ENCODE assay signal across 25 cellular contexts in the genomic region with DNA sequence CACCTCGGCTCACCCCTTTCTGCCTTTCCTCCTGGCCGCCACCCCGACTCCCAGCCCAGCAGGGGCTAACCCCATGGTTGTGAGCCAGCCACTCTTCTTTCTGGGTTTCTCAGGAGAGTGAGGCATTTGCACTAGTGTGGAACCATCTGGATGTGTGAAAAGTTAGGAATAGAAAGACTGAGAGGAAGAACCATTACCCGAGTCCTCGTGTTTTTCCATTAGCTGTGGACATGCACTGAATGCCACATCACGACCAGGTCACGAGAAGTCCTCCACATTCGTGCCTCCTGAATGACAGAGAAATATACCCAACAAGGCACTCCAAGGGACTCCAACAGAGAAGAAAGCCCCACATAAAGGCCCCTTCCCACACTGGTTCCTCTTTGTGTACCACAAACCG.
"Had no signal": no experiment of that assay in that cellular context is flagged by ENCODE, and none has a peak within 500 bp of the region (broad histone marks: within the 10 kb centered on the region; RNA-seq: fewer than 3 reads in every experiment).

No MANE protein-coding gene starts in this region.

- H3K4me3 ChIP-seq: left lung, lung, mucosa of descending colon, pancreas, prostate gland, smooth muscle cell, testis, transverse colon had no signal

- H3K4me1 ChIP-seq: pancreas, prostate gland, testis had no signal

- DNase-seq: activated CD4-positive, alpha-beta T cell treated with anti-CD3 and anti-CD28 coated beads, Interleukin-2, amount 50 U/mL, for 1 hour; activated CD8-positive, alpha-beta T cell treated with anti-CD3 and anti-CD28 coated beads for 36 hours; activated naive CD8-positive, alpha-beta T cell treated with anti-CD3 and anti-CD28 coated beads, Interleukin-2, amount 50 U/mL, for 24 hours; activated T-cell treated with anti-CD3 and anti-CD28 coated beads, Interleukin-2, amount 50 U/mL, for 4 hours; effector CD8-positive, alpha-beta T cell; kidney glomerular epithelial cell; left lung; mesendoderm; mucosa of descending colon; retina; stimulated activated CD4-positive, alpha-beta T cell treated with anti-CD3 and anti-CD28 coated beads, Interleukin-1b, Interleukin-23, amount 100 ng/mL, for 48 hours; stimulated activated naive CD4-positive, alpha-beta T cell; T-helper 2 cell; testis; transverse colon had no signal

- H3K36me3 Mint-ChIP-seq: activated naive CD4-positive, alpha-beta T cell treated with anti-CD3 and anti-CD28 coated beads, Interleukin-2, amount 50 U/mL, for 24 hours; natural killer cell treated with Interleukin-12 subunit alpha and Interleukin-12 subunit beta and Interleukin-15 and Interleukin-18, amount 100 ng/mL, for 72 hours had no signal

- H3K27me3 ChIP-seq: left lung, pancreas, testis had no signal

- H3K4me3 Mint-ChIP-seq: activated CD8-positive, alpha-beta T cell treated with anti-CD3 and anti-CD28 coated beads for 36 hours; activated naive CD4-positive, alpha-beta T cell treated with anti-CD3 and anti-CD28 coated beads, Interleukin-2, amount 50 U/mL, for 24 hours; activated naive CD8-positive, alpha-beta T cell treated with anti-CD3 and anti-CD28 coated beads, Interleukin-2, amount 50 U/mL, for 24 hours; activated T-cell treated with anti-CD3 and anti-CD28 coated beads, Interleukin-2, amount 50 U/mL, for 4 hours; central memory CD8-positive, alpha-beta T cell; natural killer cell treated with Interleukin-12 subunit alpha and Interleukin-12 subunit beta and Interleukin-15 and Interleukin-18, amount 100 ng/mL, for 72 hours; WTC11 had no signal

- H3K9me3 ChIP-seq: pancreas, prostate gland, testis, transverse colon had no signal

- H3K9me3 Mint-ChIP-seq: activated naive CD4-positive, alpha-beta T cell treated with anti-CD3 and anti-CD28 coated beads, Interleukin-2, amount 50 U/mL, for 24 hours; activated naive CD8-positive, alpha-beta T cell treated with anti-CD3 and anti-CD28 coated beads, Interleukin-2, amount 50 U/mL, for 24 hours; activated T-helper 2 cell treated with anti-CD3 and anti-CD28 coated beads, Interferon-gamma antibody, Interleukin-2, Interleukin-4, amounts not matched to agents 10 μg/mL and 5 μg/mL and 100 μg/mL, durations not matched to agents 14 hours and 24 hours and 36 hours; central memory CD8-positive, alpha-beta T cell; natural killer cell treated with Interleukin-12 subunit alpha and Interleukin-12 subunit beta and Interleukin-15 and Interleukin-18, amount 100 ng/mL, for 72 hours had no signal

- H3K36me3 ChIP-seq: left lung, pancreas, prostate gland, transverse colon had no signal

- H3K4me1 Mint-ChIP-seq: activated naive CD4-positive, alpha-beta T cell treated with anti-CD3 and anti-CD28 coated beads, Interleukin-2, amount 50 U/mL, for 24 hours; activated naive CD8-positive, alpha-beta T cell treated with anti-CD3 and anti-CD28 coated beads, Interleukin-2, amount 50 U/mL, for 24 hours; central memory CD8-positive, alpha-beta T cell; WTC11 had no signal

- H3K4me2 ChIP-seq: smooth muscle cell had no signal

- H3K27ac Mint-ChIP-seq: activated CD8-positive, alpha-beta T cell treated with anti-CD3 and anti-CD28 coated beads for 36 hours; activated naive CD4-positive, alpha-beta T cell treated with anti-CD3 and anti-CD28 coated beads, Interleukin-2, amount 50 U/mL, for 24 hours; activated naive CD8-positive, alpha-beta T cell treated with anti-CD3 and anti-CD28 coated beads, Interleukin-2, amount 50 U/mL, for 24 hours; activated T-helper 2 cell treated with anti-CD3 and anti-CD28 coated beads, Interferon-gamma antibody, Interleukin-2, Interleukin-4, amounts not matched to agents 10 μg/mL and 5 μg/mL and 100 μg/mL, durations not matched to agents 14 hours and 24 hours and 36 hours; natural killer cell treated with Interleukin-12 subunit alpha and Interleukin-12 subunit beta and Interleukin-15 and Interleukin-18, amount 100 ng/mL, for 72 hours; WTC11 had no signal

- H3K27ac ChIP-seq: epithelial cell of prostate, pancreas, testis, transverse colon had no signal
